9 cellular contexts compared by ENCODE assay signal in genomic region chr5:139137703-139138102, GRCh38.
A peak's percentile ranks its signal among the peaks of the same experiment; 100 is the strongest.
DNase-seq lines count a peak whose midpoint lies in the region; FAIRE-seq and TF ChIP-seq lines count a peak whose summit lies in the region.
"Had no signal": no experiment of that assay in that cellular context is flagged by ENCODE, and none has a peak within 500 bp of the region (broad histone marks: within the 10 kb centered on the region; RNA-seq: fewer than 3 reads in every experiment).

No MANE protein-coding gene starts in this region.

- CTCF ChIA-PET in H1 (lab: Charles Lee; ENCODE audit: partially characterized antibody), result interaction anchor here (0.6 to 2.1 kb wide), 15 partner anchors 8 to 324 kb away, joined by 3 to 11 read pairs (median 3); no protein-coding TSS in a partner anchor

- H3K23me2 ChIP-seq in H1 (ENCODE audit: low read depth, low read length), result no peaks in the 10 kb centered on the region

- H3K27me3 ChIP-seq in H1 (replicated peaks in 1 of 4; ENCODE audit: control insufficient read depth in 3 of 4, extremely low read depth in 1 of 4, insufficient read depth in 3 of 4, low read length in 3 of 4), result no peaks in the 10 kb centered on the region
- no peaks in the 10 kb centered on the region for H3K27me3 ChIP-seq in tibial nerve

- no peaks in the 10 kb centered on the region; a peak in 1 of 7 replicates for H3K4me1 ChIP-seq in H1 (replicated peaks in 1 of 4; ENCODE audit: control insufficient read depth in 3 of 4, insufficient read depth in 4 of 4, low read length in 3 of 4)
- H3K4me1 ChIP-seq in tibial nerve, result peaks cover 0 to 64% (median 27%) of the 10 kb centered on the region in 4 donors

- no peak overlapping the region for H3K4ac ChIP-seq in H1 (replicated peaks; ENCODE audit: insufficient read length, low read depth, low read length)

- H3K79me1 ChIP-seq in H1 (ENCODE audit: low read depth, low read length), result no peaks in the 10 kb centered on the region

- H3K4me3 ChIP-seq in GM12875 (ENCODE audit: low read depth, low read length) (no peak overlapping the region), H1 (ENCODE audit: extremely low read depth in 1 of 4, insufficient read depth in 2 of 4, low read depth in 3 of 4, low read length in 4 of 4) (no peak overlapping the region), tibial nerve (no peak overlapping the region)

- H3K27me3 Mint-ChIP-seq in progenitor cell of endocrine pancreas, result no peaks in the 10 kb centered on the region
- H3K27me3 Mint-ChIP-seq: IgD-negative memory B cell had no signal

- peak overlapping the region; percentile 9; the same call in 1 of the 2 replicates for H2BK12ac ChIP-seq in H1 (ENCODE audit: low read depth, low read length)

- no peak overlapping the region for H3K23ac ChIP-seq in H1 (ENCODE audit: insufficient read length)

- no peak overlapping the region for H3K4me2 ChIP-seq in H1 (ENCODE audit: insufficient read depth in 1 of 2, low read depth in 2 of 2, low read length in 2 of 2)

- H3K79me2 ChIP-seq in H1 (ENCODE audit: control insufficient read depth in 1 of 2, insufficient read depth in 2 of 2, low read length in 2 of 2), result no peaks in the 10 kb centered on the region

- no peak overlapping the region for H3K4me3 Mint-ChIP-seq in progenitor cell of endocrine pancreas (ENCODE audit: low read depth)
- H3K4me3 Mint-ChIP-seq: IgD-negative memory B cell had no signal

- H3K14ac ChIP-seq in H1 (ENCODE audit: insufficient read length), result no peak overlapping the region

- DNase-seq in NCI-H510A treated with DMSO at 0.1 percent for 48 hours (lab: John Stamatoyannopoulos, UW), result peak; percentile 44
- DNase-seq in H1 (ENCODE audit: low read depth in 1 of 2, low spot score in 2 of 2), result no peak
- DNase-seq in progenitor cell of endocrine pancreas (ENCODE audit: low spot score, unreplicated experiment), result no peak
- DNase-seq in CD1c-positive myeloid dendritic cell (ENCODE audit: extremely low spot score), result no peak
- DNase-seq in activated CD4-positive, alpha-beta T cell treated with anti-CD3 and anti-CD28 coated beads, Interleukin-2, amount 50 U/mL, for 4 hours, result no peak
- DNase-seq in tibial nerve (ENCODE audit: low spot score in 2 of 2), result no peak
- no peak for DNase-seq in OCI-M2 (lab: John Stamatoyannopoulos, UW; ENCODE audit: unreplicated experiment)

- WGBS in H1 (ENCODE audit: extremely low coverage in 1 of 2, insufficient coverage in 1 of 2, insufficient read length in 1 of 2, insufficient replicate concordance in 2 of 2, low coverage in 1 of 2, low lambda C conversion rate in 2 of 2, missing lambda C conversion rate in 1 of 2), 2 experiments, result 85% methylated on average over 4 of the region's 4 CpGs; no CpG with 5 or more reads in 1 of the 2 experiments
- 50 to 54% methylated on average over 4 of the region's 4 CpGs for WGBS in tibial nerve, 2 donors

- H4K5ac ChIP-seq in H1 (ENCODE audit: insufficient read length, low read depth, low read length), result no peak overlapping the region

- H2BK20ac ChIP-seq in H1 (ENCODE audit: low read length), result no peak overlapping the region

- peaks cover 10% of the 10 kb centered on the region for H3K4me1 Mint-ChIP-seq in progenitor cell of endocrine pancreas (ENCODE audit: low read depth)

- H4K91ac ChIP-seq in H1 (replicated peaks; ENCODE audit: insufficient read length, low read length), result no peak overlapping the region

- no peaks in the 10 kb centered on the region for H3K9me3 Mint-ChIP-seq in progenitor cell of endocrine pancreas (ENCODE audit: low read depth)
- H3K9me3 Mint-ChIP-seq: IgD-negative memory B cell had no signal

- H3K9me3 ChIP-seq in H1 (ENCODE audit: insufficient read depth in 2 of 2, low read depth in 1 of 2, low read length in 1 of 2), result no peaks in the 10 kb centered on the region
- no peaks in the 10 kb centered on the region for H3K9me3 ChIP-seq in tibial nerve

- no peaks in the 10 kb centered on the region for H4K20me1 ChIP-seq in H1 (replicated peaks in 1 of 2; ENCODE audit: control insufficient read depth in 1 of 2, insufficient read depth in 2 of 2, low read length in 2 of 2)

- H2BK5ac ChIP-seq in H1 (ENCODE audit: low read depth, low read length), result no peak overlapping the region

- TF ChIP-seq POLR2A in H1 (IDR thresholded peaks at IDR 0.05; ENCODE audit: control extremely low read depth in 1 of 2, low read depth in 2 of 2, low read length in 2 of 2), result no peak
- TF ChIP-seq POLR2A in tibial nerve (IDR thresholded peaks at IDR 0.05), result no peak

- H3K18ac ChIP-seq in H1 (ENCODE audit: extremely low read depth, low read length), result no peak overlapping the region

- no peak for FAIRE-seq in H1 (lab: Jason Lieb, UNC)

- TF ChIP-seq EP300 in H1 (IDR thresholded peaks at IDR 0.05; ENCODE audit: borderline replicate concordance in 1 of 2, low read depth in 2 of 2, low read length in 2 of 2) (no peak), tibial nerve (IDR thresholded peaks at IDR 0.05) (no peak)

- no peak overlapping the region for H3K9ac ChIP-seq in H1 (replicated peaks in 1 of 4; ENCODE audit: extremely low read depth in 1 of 4, low read depth in 3 of 4, low read length in 3 of 4)

- peak overlapping the region; percentile 37 for H3K27ac Mint-ChIP-seq in progenitor cell of endocrine pancreas

- no peak overlapping the region for H2AK5ac ChIP-seq in H1 (ENCODE audit: low read depth, low read length)

- H3K27ac ChIP-seq in H1 (ENCODE audit: low read depth, low read length) (no peak overlapping the region), tibial nerve (no peak overlapping the region)

- H2BK120ac ChIP-seq in H1 (replicated peaks; ENCODE audit: low read depth, low read length), result no peak overlapping the region

- no peak overlapping the region for H2AFZ ChIP-seq in H1 (ENCODE audit: low read length)

- H4K8ac ChIP-seq in H1 (ENCODE audit: extremely low read depth, insufficient read depth, low read length), result no peak overlapping the region

- H3K36me3 ChIP-seq in H1 (ENCODE audit: control insufficient read depth in 2 of 4, insufficient read depth in 4 of 4, low read length in 3 of 4) (no peaks in the 10 kb centered on the region), tibial nerve (no peaks in the 10 kb centered on the region)

- TF ChIP-seq CTCF in GM12875 (IDR thresholded peaks at IDR 0.05; ENCODE audit: borderline replicate concordance, insufficient read depth, low read depth, low read length) (peak; percentile 29; the same call in 1 of the 2 replicates), H1 (IDR thresholded peaks at IDR 0.05; ENCODE audit: control extremely low read depth in 1 of 3, insufficient read depth in 1 of 3, low read depth in 1 of 3, low read length in 3 of 3) (peak in 2 of 3 experiments; percentile 37 to 51; a peak in 3 of 4 replicates), progenitor cell of endocrine pancreas (IDR thresholded peaks at IDR 0.05; ENCODE audit: unreplicated experiment) (peak; percentile 27), tibial nerve (IDR thresholded peaks at IDR 0.05) (no peak)

- peak; percentile 57 to 71 for TF ChIP-seq RAD21 in H1 (IDR thresholded peaks at IDR 0.05 in 1 of 2, conservative IDR thresholded peaks at IDR 0.05 in 1 of 2; ENCODE audit: low read depth in 2 of 2, low read length in 2 of 2)

- H3K36me3 Mint-ChIP-seq in progenitor cell of endocrine pancreas (ENCODE audit: insufficient read depth), result no peaks in the 10 kb centered on the region

- POLR2A ChIA-PET in H1 (lab: Charles Lee; ENCODE audit: partially characterized antibody), result no interaction called here

- no peak overlapping the region for H2BK15ac ChIP-seq in H1 (ENCODE audit: low read length)

- no peak overlapping the region for H3K56ac ChIP-seq in H1 (replicated peaks; ENCODE audit: insufficient read length, low read depth, low read length)

TF ChIP-seq in H1, 55 proteins besides CTCF, POLR2A, EP300 and RAD21:
- TF ChIP-seq ASH2L (IDR thresholded peaks at IDR 0.05; ENCODE audit: low read length) (no peak), CBX8 (IDR thresholded peaks at IDR 0.05; ENCODE audit: borderline replicate concordance, low read depth, low read length) (no peak), POLR2AphosphoS5 (IDR thresholded peaks at IDR 0.05; ENCODE audit: low read depth, low read length) (no peak), TEAD4 (IDR thresholded peaks at IDR 0.05; ENCODE audit: low read depth, low read length) (no peak), SIN3A (conservative IDR thresholded peaks at IDR 0.05 in 1 of 2, IDR thresholded peaks at IDR 0.05 in 1 of 2; ENCODE audit: low read depth in 1 of 2, low read length in 2 of 2) (no peak), FOSL1 (IDR thresholded peaks at IDR 0.05; ENCODE audit: insufficient read depth, low read depth, low read length) (no peak), TAF1 (IDR thresholded peaks at IDR 0.05; ENCODE audit: low read depth, low read length) (no peak), MAX (IDR thresholded peaks at IDR 0.05) (no peak), EZH2 (IDR thresholded peaks at IDR 0.05; ENCODE audit: low read depth, low read length, severe bottlenecking) (no peak), E2F6 (IDR thresholded peaks at IDR 0.05) (no peak), GABPA (IDR thresholded peaks at IDR 0.05; ENCODE audit: borderline replicate concordance, insufficient read depth, low read length) (no peak), SIRT6 (IDR thresholded peaks at IDR 0.05; ENCODE audit: low read length) (no peak), TBP (IDR thresholded peaks at IDR 0.05; ENCODE audit: low read depth, low read length) (no peak), BRCA1 (IDR thresholded peaks at IDR 0.05; ENCODE audit: low read depth, low read length) (no peak), ZNF274 (IDR thresholded peaks at IDR 0.05; ENCODE audit: borderline replicate concordance, extremely low read depth, low read length) (no peak), BACH1 (IDR thresholded peaks at IDR 0.05; ENCODE audit: low read length) (no peak)

Comparison
In these comparisons a context has a peak if more than half of its experiments do, and no peak if none do; other contexts are left out.
1. CTCF ChIP-seq: peak in GM12875 (single experiment), H1 (2 of 3) and progenitor cell of endocrine pancreas (single experiment); none in tibial nerve (0 of 5).